Comparison of ENCODE assay signal across 14 cellular contexts in the genomic region with DNA sequence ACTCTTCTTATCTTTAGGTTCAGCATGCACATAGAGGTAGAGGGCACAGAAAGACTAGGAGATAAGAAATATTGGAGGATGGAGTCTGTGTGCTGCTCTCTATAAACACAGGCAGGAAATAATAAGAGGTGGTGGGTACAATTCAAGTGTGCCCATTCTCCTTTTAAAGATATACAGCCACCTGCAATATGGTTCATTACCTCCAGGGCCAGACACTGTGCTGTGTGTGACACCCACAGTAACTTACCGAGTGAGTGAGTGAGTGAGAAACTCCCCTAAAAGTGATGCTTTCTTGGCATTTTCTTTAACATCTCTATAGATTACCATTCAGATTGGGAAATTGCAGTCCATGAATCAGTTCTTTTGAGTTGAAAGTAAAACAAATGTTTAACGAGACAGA.
DNase-seq lines count a peak whose midpoint lies in the region; ATAC-seq and TF ChIP-seq lines count a peak whose summit lies in the region.
"Had no signal": no experiment of that assay in that cellular context is flagged by ENCODE, and none has a peak within 500 bp of the region (broad histone marks: within the 10 kb centered on the region; RNA-seq: fewer than 3 reads in every experiment).

No MANE protein-coding gene starts in this region.

- WGBS in transverse colon (ENCODE audit: low coverage in 1 of 2), 2 donors = 59 to 69% methylated on average over 2 of the region's 2 CpGs

- H3K4me3 ChIP-seq in BLaER1 (no peak overlapping the region), GM23338 (no peak overlapping the region), RWPE2 (ENCODE audit: severe bottlenecking) (no peak overlapping the region), transverse colon (no peak overlapping the region)
- H3K4me3 ChIP-seq: HAP-1 had no signal

- TF ChIP-seq CTCF in GM23338 (conservative IDR thresholded peaks at IDR 0.05; ENCODE audit: low read depth in 2 of 2) (0 out of 4 replicates have a peak, but pooled peaks of 1 of the 2 experiments have one; percentile 8), RWPE2 (IDR thresholded peaks at IDR 0.05; ENCODE audit: poor library complexity, severe bottlenecking) (no peak), transverse colon (IDR thresholded peaks at IDR 0.05) (no peak)

- no peaks in the 10 kb centered on the region for H3K36me3 ChIP-seq in BLaER1
- H3K36me3 ChIP-seq in GM23338 (ENCODE audit: insufficient read depth) = no peaks in the 10 kb centered on the region; the same call in 1 of the 2 replicates
- no peaks in the 10 kb centered on the region for H3K36me3 ChIP-seq in RWPE2 (ENCODE audit: low read depth)
- no peaks in the 10 kb centered on the region for H3K36me3 ChIP-seq in transverse colon
- H3K36me3 ChIP-seq: HAP-1 had no signal

- no peak overlapping the region for H3K27ac Mint-ChIP-seq in GM23338
- H3K27ac Mint-ChIP-seq: CD4-positive, CD25-positive, alpha-beta regulatory T cell; CD8-positive, alpha-beta T cell; HFFc6 had no signal

- H4K20me1 ChIP-seq in BLaER1 (no peaks in the 10 kb centered on the region), GM23338 (replicated peaks; ENCODE audit: insufficient read depth) (no peaks in the 10 kb centered on the region)

- ATAC-seq in GM23338 = peak; percentile 60
- ATAC-seq in RWPE2 (ENCODE audit: low read depth) = 0 out of 3 replicates have a peak, but pooled peaks have one; percentile 23
- ATAC-seq in HG02884 (IDR thresholded peaks at IDR 0.05; ENCODE audit: unreplicated experiment) = no peak
- no peak for ATAC-seq in GM21576 (IDR thresholded peaks at IDR 0.05; ENCODE audit: unreplicated experiment)
- ATAC-seq: CD8-positive, alpha-beta T cell had no signal

- TF ChIP-seq POLR2A in transverse colon (IDR thresholded peaks at IDR 0.05) = no peak

- H3K27me3 ChIP-seq in BLaER1 (no peaks in the 10 kb centered on the region), GM23338 (ENCODE audit: insufficient read depth) (peaks cover 16% of the 10 kb centered on the region), RWPE2 (ENCODE audit: insufficient read depth, poor library complexity, severe bottlenecking) (peaks cover 27% of the 10 kb centered on the region), transverse colon (peaks cover 13% of the 10 kb centered on the region)

- DNase-seq in GM23338 (ENCODE audit: low spot score) (no peak), RWPE2 (ENCODE audit: low spot score) (no peak), transverse colon (no peak)
- DNase-seq: Caco-2; CD4-positive, CD25-positive, alpha-beta regulatory T cell; CD8-positive, alpha-beta T cell; DMS153; DND-41; HFFc6 had no signal

- no peaks in the 10 kb centered on the region for H3F3A ChIP-seq in GM23338 (replicated peaks; ENCODE audit: low read depth)

- H3K4me1 ChIP-seq in BLaER1 (peaks cover 9% of the 10 kb centered on the region), GM23338 (ENCODE audit: insufficient read depth) (peaks cover 12% of the 10 kb centered on the region), RWPE2 (ENCODE audit: insufficient read depth, poor library complexity, severe bottlenecking) (no peaks in the 10 kb centered on the region), transverse colon (peaks cover 0 to 6% (median under 1%) of the 10 kb centered on the region in 4 donors)
- H3K4me1 ChIP-seq: Caco-2, HAP-1 had no signal

- H3K9me3 Mint-ChIP-seq in GM23338 = no peaks in the 10 kb centered on the region
- H3K9me3 Mint-ChIP-seq: CD8-positive, alpha-beta T cell; HFFc6 had no signal

- no peak overlapping the region for H3K4me3 Mint-ChIP-seq in GM23338
- H3K4me3 Mint-ChIP-seq: CD4-positive, CD25-positive, alpha-beta regulatory T cell; CD8-positive, alpha-beta T cell; HFFc6 had no signal

- H3K27ac ChIP-seq in BLaER1 = no peak overlapping the region
- no peak overlapping the region for H3K27ac ChIP-seq in GM23338 (ENCODE audit: low read depth)
- H3K27ac ChIP-seq in RWPE2 (ENCODE audit: poor library complexity, severe bottlenecking) = no peak overlapping the region
- H3K27ac ChIP-seq in transverse colon = no peak overlapping the region
- H3K27ac ChIP-seq: C4-2B had no signal

- H3K9me3 ChIP-seq in BLaER1 = no peaks in the 10 kb centered on the region
- no peaks in the 10 kb centered on the region for H3K9me3 ChIP-seq in RWPE2 (ENCODE audit: severe bottlenecking)
- H3K9me3 ChIP-seq in transverse colon = no peaks in the 10 kb centered on the region
- H3K9me3 ChIP-seq: Caco-2, HAP-1 had no signal

- peaks cover 16% of the 10 kb centered on the region for H3K4me1 Mint-ChIP-seq in GM23338
- H3K4me1 Mint-ChIP-seq: CD4-positive, CD25-positive, alpha-beta regulatory T cell had no signal

- H3K4me2 ChIP-seq in BLaER1 (0 out of 2 replicates have a peak overlapping the region, but pooled peaks have one; percentile 42), GM23338 (no peak overlapping the region)

- H3K79me2 ChIP-seq in GM23338 (replicated peaks; ENCODE audit: insufficient read depth) = no peaks in the 10 kb centered on the region

- in situ Hi-C loops in transverse colon (cut with MboI; ENCODE audit: low pct_ligation_motif_present in 1 of 4, low pct_unique_long_range_greater_than_20kb in 1 of 4, low sequenced_read_pairs in 3 of 4) = no loop called here

- H3K9ac ChIP-seq in BLaER1 = no peak overlapping the region

- no peaks in the 10 kb centered on the region for H3K36me3 Mint-ChIP-seq in GM23338 (ENCODE audit: low read depth)
- H3K36me3 Mint-ChIP-seq: CD4-positive, CD25-positive, alpha-beta regulatory T cell; CD8-positive, alpha-beta T cell had no signal

- intact Hi-C loops in transverse colon (cut with DNase I; ENCODE audit: low total_unique reads) = no loop called here

- H3K9me2 ChIP-seq in GM23338 (ENCODE audit: insufficient read depth) = no peaks in the 10 kb centered on the region

- H2AFZ ChIP-seq in GM23338 = no peak overlapping the region

- TF ChIP-seq EP300 in transverse colon (IDR thresholded peaks at IDR 0.05; ENCODE audit: low read depth) = no peak

- peaks cover 9% of the 10 kb centered on the region for H3K27me3 Mint-ChIP-seq in GM23338 (ENCODE audit: insufficient read depth, low read depth, poor library complexity)

TF ChIP-seq in GM23338, 12 proteins besides CTCF, POLR2A, EP300 and RAD21 (continues in another document):
- TF ChIP-seq POLR2AphosphoS5 (IDR thresholded peaks at IDR 0.05; ENCODE audit: low read depth) = no peak
- no peak for TF ChIP-seq EZH2 (IDR thresholded peaks at IDR 0.05; ENCODE audit: low read depth, unreplicated experiment)
- no peak for TF ChIP-seq CREB1 (CRISPR knock-in tag; IDR thresholded peaks at IDR 0.05; ENCODE audit: low read depth)
- TF ChIP-seq JUNB (IDR thresholded peaks at IDR 0.05; ENCODE audit: unreplicated experiment) = no peak
- no peak for TF ChIP-seq STAT1 (IDR thresholded peaks at IDR 0.05; ENCODE audit: unreplicated experiment)
- TF ChIP-seq, protein P1, sequence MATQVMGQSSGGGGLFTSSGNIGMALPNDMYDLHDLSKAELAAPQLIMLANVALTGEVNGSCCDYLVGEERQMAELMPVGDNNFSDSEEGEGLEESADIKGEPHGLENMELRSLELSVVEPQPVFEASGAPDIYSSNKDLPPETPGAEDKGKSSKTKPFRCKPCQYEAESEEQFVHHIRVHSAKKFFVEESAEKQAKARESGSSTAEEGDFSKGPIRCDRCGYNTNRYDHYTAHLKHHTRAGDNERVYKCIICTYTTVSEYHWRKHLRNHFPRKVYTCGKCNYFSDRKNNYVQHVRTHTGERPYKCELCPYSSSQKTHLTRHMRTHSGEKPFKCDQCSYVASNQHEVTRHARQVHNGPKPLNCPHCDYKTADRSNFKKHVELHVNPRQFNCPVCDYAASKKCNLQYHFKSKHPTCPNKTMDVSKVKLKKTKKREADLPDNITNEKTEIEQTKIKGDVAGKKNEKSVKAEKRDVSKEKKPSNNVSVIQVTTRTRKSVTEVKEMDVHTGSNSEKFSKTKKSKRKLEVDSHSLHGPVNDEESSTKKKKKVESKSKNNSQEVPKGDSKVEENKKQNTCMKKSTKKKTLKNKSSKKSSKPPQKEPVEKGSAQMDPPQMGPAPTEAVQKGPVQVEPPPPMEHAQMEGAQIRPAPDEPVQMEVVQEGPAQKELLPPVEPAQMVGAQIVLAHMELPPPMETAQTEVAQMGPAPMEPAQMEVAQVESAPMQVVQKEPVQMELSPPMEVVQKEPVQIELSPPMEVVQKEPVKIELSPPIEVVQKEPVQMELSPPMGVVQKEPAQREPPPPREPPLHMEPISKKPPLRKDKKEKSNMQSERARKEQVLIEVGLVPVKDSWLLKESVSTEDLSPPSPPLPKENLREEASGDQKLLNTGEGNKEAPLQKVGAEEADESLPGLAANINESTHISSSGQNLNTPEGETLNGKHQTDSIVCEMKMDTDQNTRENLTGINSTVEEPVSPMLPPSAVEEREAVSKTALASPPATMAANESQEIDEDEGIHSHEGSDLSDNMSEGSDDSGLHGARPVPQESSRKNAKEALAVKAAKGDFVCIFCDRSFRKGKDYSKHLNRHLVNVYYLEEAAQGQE (IDR thresholded peaks at IDR 0.05; ENCODE audit: unreplicated experiment) = no peak
- TF ChIP-seq EZH2phosphoT487 (IDR thresholded peaks at IDR 0.05; ENCODE audit: unreplicated experiment) = no peak
- TF ChIP-seq ZNF331 (CRISPR knock-in tag; IDR thresholded peaks at IDR 0.05; ENCODE audit: low read depth) = no peak
- TF ChIP-seq, protein P2, sequence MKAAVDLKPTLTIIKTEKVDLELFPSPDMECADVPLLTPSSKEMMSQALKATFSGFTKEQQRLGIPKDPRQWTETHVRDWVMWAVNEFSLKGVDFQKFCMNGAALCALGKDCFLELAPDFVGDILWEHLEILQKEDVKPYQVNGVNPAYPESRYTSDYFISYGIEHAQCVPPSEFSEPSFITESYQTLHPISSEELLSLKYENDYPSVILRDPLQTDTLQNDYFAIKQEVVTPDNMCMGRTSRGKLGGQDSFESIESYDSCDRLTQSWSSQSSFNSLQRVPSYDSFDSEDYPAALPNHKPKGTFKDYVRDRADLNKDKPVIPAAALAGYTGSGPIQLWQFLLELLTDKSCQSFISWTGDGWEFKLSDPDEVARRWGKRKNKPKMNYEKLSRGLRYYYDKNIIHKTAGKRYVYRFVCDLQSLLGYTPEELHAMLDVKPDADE (IDR thresholded peaks at IDR 0.05) = no peak

Comparison
In these comparisons a context has a peak if more than half of its experiments do, and no peak if none do; other contexts are left out.
1. ATAC-seq: peak in GM23338 (single experiment) and RWPE2 (single experiment); none in HG02884 (single experiment) and GM21576 (single experiment).